ENCODE assay signal across 29 cellular contexts in genomic region chr7:91397612-91398011, GRCh38.
DNase-seq lines count a peak whose midpoint lies in the region; ATAC-seq lines count a peak whose summit lies in the region.
"Had no signal": no experiment of that assay in that cellular context is flagged by ENCODE, and none has a peak within 500 bp of the region (broad histone marks: within the 10 kb centered on the region; RNA-seq: fewer than 3 reads in every experiment).

No MANE protein-coding gene starts in this region.

- H3K4me1 Mint-ChIP-seq in naive thymus-derived CD4-positive, alpha-beta T cell, result no peaks in the 10 kb centered on the region
- H3K4me1 Mint-ChIP-seq: activated CD4-positive, alpha-beta T cell treated with anti-CD3 and anti-CD28 coated beads, Interleukin-2, amount 10 ng/mL, durations not matched to agents 7 days and 5 days; IgD-negative memory B cell; natural killer cell had no signal

- H3K36me3 ChIP-seq in naive thymus-derived CD4-positive, alpha-beta T cell (ENCODE audit: control insufficient read depth in 2 of 3, insufficient read depth in 3 of 3, low read length in 3 of 3), result no peaks in the 10 kb centered on the region
- H3K36me3 ChIP-seq: BLaER1 treated with 17β-estradiol and CSF1 and Interleukin-3, amounts not matched to agents 10 nM and 100 nM; gastroesophageal sphincter; Peyer's patch; tibial artery had no signal

- H3K4me3 Mint-ChIP-seq in naive thymus-derived CD4-positive, alpha-beta T cell, result no peak overlapping the region
- H3K4me3 Mint-ChIP-seq: activated CD4-positive, alpha-beta T cell treated with anti-CD3 and anti-CD28 coated beads, Interleukin-2, amount 10 ng/mL, durations not matched to agents 7 days and 5 days; IgD-negative memory B cell; natural killer cell had no signal

- intact Hi-C loops in naive thymus-derived CD4-positive, alpha-beta T cell (cut with micrococcal nuclease), result no loop called here

- POLR2A ChIA-PET in naive thymus-derived CD4-positive, alpha-beta T cell (lab: Charles Lee), result no interaction called here

- no peaks in the 10 kb centered on the region for H3K9me3 ChIP-seq in naive thymus-derived CD4-positive, alpha-beta T cell (ENCODE audit: control insufficient read depth in 2 of 3, low read length in 3 of 3)
- H3K9me3 ChIP-seq: gastroesophageal sphincter, Peyer's patch, psoas muscle, tibial artery had no signal

- no peaks in the 10 kb centered on the region for H3K36me3 Mint-ChIP-seq in naive thymus-derived CD4-positive, alpha-beta T cell
- H3K36me3 Mint-ChIP-seq: IgD-negative memory B cell, natural killer cell had no signal

- DNase-seq in DMS53 (lab: John Stamatoyannopoulos, UW) (peak; percentile 95), HuH-7.5 (ENCODE audit: low spot score) (peak; percentile 16), NCI-H69 (lab: John Stamatoyannopoulos, UW) (peak; percentile 91), HPDE6-E6E7 (ENCODE audit: extremely low spot score) (no peak), SKM-1 treated with dmso at 0.1 percent for 144 hours (lab: John Stamatoyannopoulos, UW; ENCODE audit: unreplicated experiment) (no peak)
- DNase-seq in naive thymus-derived CD4-positive, alpha-beta T cell, result no peak
- DNase-seq: activated CD4-positive, alpha-beta T cell treated with anti-CD3 and anti-CD28 coated beads, Interleukin-2, amount 10 ng/mL, durations not matched to agents 7 days and 5 days; aorta; DND-41; effector CD4-positive, alpha-beta T cell; natural killer cell; NCI-H2171 treated with DMSO at 0.1 percent for 48 hours; NCI-H526; occipital lobe; Peyer's patch; psoas muscle; SIG-M5; stimulated activated CD4-positive, alpha-beta T cell treated with anti-CD3 and anti-CD28 coated beads, Interleukin-12 subunit alpha, Interleukin-12 subunit beta, amount 100 ng/mL, for 4 hours; stimulated activated CD4-positive, alpha-beta T cell treated with anti-CD3 and anti-CD28 coated beads, Interleukin-2, amount 100 ng/mL, for 48 hours; tibial artery had no signal

- no peak overlapping the region for H3K4me3 ChIP-seq in naive thymus-derived CD4-positive, alpha-beta T cell (ENCODE audit: low read length)
- H3K4me3 ChIP-seq: BLaER1 treated with 17β-estradiol and CSF1 and Interleukin-3, amounts not matched to agents 10 nM and 100 nM; gastroesophageal sphincter; hepatocyte; lung; Peyer's patch; psoas muscle; tibial artery had no signal

- H3K27ac ChIP-seq in naive thymus-derived CD4-positive, alpha-beta T cell (ENCODE audit: low read depth, low read length), result no peak overlapping the region
- H3K27ac ChIP-seq: BLaER1 treated with 17β-estradiol and CSF1 and Interleukin-3, amounts not matched to agents 10 nM and 100 nM; gastroesophageal sphincter; hepatocyte; Peyer's patch; psoas muscle; tibial artery had no signal

- CTCF ChIA-PET in naive thymus-derived CD4-positive, alpha-beta T cell (lab: Charles Lee), result no interaction called here

- H3K27ac Mint-ChIP-seq in naive thymus-derived CD4-positive, alpha-beta T cell, result no peak overlapping the region
- H3K27ac Mint-ChIP-seq: activated CD4-positive, alpha-beta T cell treated with anti-CD3 and anti-CD28 coated beads, Interleukin-2, amount 10 ng/mL, durations not matched to agents 7 days and 5 days; activated naive CD4-positive, alpha-beta T cell treated with anti-CD3 and anti-CD28 coated beads, Interleukin-2, amount 50 U/mL, for 72 hours; IgD-negative memory B cell; natural killer cell had no signal

- peaks cover 0 to 22% (median 3%) of the 10 kb centered on the region in 5 donors for H3K27me3 Mint-ChIP-seq in naive thymus-derived CD4-positive, alpha-beta T cell

- H3K9me3 Mint-ChIP-seq in naive thymus-derived CD4-positive, alpha-beta T cell, result peaks cover 0 to 10% (median 4%) of the 10 kb centered on the region in 11 donors

- no peaks in the 10 kb centered on the region for H3K27me3 ChIP-seq in naive thymus-derived CD4-positive, alpha-beta T cell (ENCODE audit: control insufficient read depth in 2 of 2, insufficient read depth in 2 of 2, low read length in 2 of 2)
- H3K27me3 ChIP-seq: BLaER1 treated with 17β-estradiol and CSF1 and Interleukin-3, amounts not matched to agents 10 nM and 100 nM; gastroesophageal sphincter; hepatocyte; Peyer's patch; tibial artery had no signal

- no peaks in the 10 kb centered on the region for H3K4me1 ChIP-seq in naive thymus-derived CD4-positive, alpha-beta T cell (ENCODE audit: control insufficient read depth in 2 of 2, insufficient read depth in 2 of 2, low read length in 2 of 2)
- H3K4me1 ChIP-seq: BLaER1 treated with 17β-estradiol and CSF1 and Interleukin-3, amounts not matched to agents 10 nM and 100 nM; gastroesophageal sphincter; Peyer's patch; psoas muscle; tibial artery had no signal

- peak; percentile 14 for ATAC-seq in naive thymus-derived CD4-positive, alpha-beta T cell
- ATAC-seq in GM18520 (IDR thresholded peaks at IDR 0.05; ENCODE audit: unreplicated experiment), result no peak
- ATAC-seq: activated naive CD4-positive, alpha-beta T cell treated with anti-CD3 and anti-CD28 coated beads, Interleukin-2, amount 50 U/mL, for 72 hours; gastroesophageal sphincter; HCT116; natural killer cell; psoas muscle; sciatic nerve had no signal

Comparison
In these comparisons a context has a peak if more than half of its experiments do, and no peak if none do; other contexts are left out.
1. DNase-seq: peak in DMS53 (single experiment), HuH-7.5 (single experiment) and NCI-H69 (single experiment); none in naive thymus-derived CD4-positive, alpha-beta T cell (0 of 9), HPDE6-E6E7 (single experiment) and SKM-1 treated with dmso at 0.1 percent for 144 hours (single experiment).